In the genomic region with DNA sequence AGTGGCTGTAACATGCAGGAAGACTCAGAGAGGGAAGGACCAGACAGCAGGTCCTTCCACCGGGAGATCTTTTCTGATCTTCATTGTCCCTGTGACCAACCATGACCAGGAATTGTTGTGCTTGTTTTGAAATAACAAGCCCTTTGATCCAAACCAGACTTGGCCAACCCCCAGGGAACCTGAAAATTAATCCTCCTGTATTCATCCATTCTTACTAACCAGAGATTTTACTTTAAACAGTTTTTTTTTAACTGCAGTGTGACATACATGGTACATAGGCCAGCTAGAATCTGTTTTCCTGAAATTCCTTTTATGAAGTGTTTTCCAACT, we compare ENCODE assay signal across 14 cellular contexts. TPM values are rescaled to one million over a fixed set of nuclear protein-coding genes. Genes with fewer than 3 reads are reported as not detected.
DNase-seq lines count a peak whose midpoint lies in the region; ATAC-seq and TF ChIP-seq lines count a peak whose summit lies in the region.
"Had no signal": no experiment of that assay in that cellular context is flagged by ENCODE, and none has a peak within 500 bp of the region (broad histone marks: within the 10 kb centered on the region; RNA-seq: fewer than 3 reads in every experiment).

No MANE protein-coding gene starts in this region.

- H4K20me1 ChIP-seq in osteoblast (ENCODE audit: insufficient read depth, low read length), result peaks cover 66% of the 10 kb centered on the region

- H3K9me3 Mint-ChIP-seq in WTC11, result no peaks in the 10 kb centered on the region
- H3K9me3 Mint-ChIP-seq in activated naive CD4-positive, alpha-beta T cell treated with anti-CD3 and anti-CD28 coated beads, Interleukin-2, amount 50 U/mL, for 72 hours, result no peaks in the 10 kb centered on the region
- H3K9me3 Mint-ChIP-seq: activated CD4-positive, alpha-beta memory T cell treated with anti-CD3 and anti-CD28 coated beads for 36 hours had no signal

- H2AFZ ChIP-seq in osteoblast (ENCODE audit: low read length), result no peak overlapping the region

- H3K4me2 ChIP-seq in osteoblast (ENCODE audit: insufficient read depth, low read length), result peak overlapping the region; percentile 46

- TF ChIP-seq CTCF in AG04450 (IDR thresholded peaks at IDR 0.05; ENCODE audit: low read depth, low read length) (no peak), WI38 (IDR thresholded peaks at IDR 0.05; ENCODE audit: low read depth, low read length) (no peak), osteoblast (IDR thresholded peaks at IDR 0.05; ENCODE audit: extremely low read depth, low read depth, low read length) (no peak), WTC11 (IDR thresholded peaks at IDR 0.05) (no peak)

- H3K36me3 ChIP-seq in osteoblast (ENCODE audit: insufficient read depth, low read length), result no peaks in the 10 kb centered on the region

- H3K36me3 Mint-ChIP-seq in WTC11, result no peaks in the 10 kb centered on the region
- no peaks in the 10 kb centered on the region for H3K36me3 Mint-ChIP-seq in activated naive CD4-positive, alpha-beta T cell treated with anti-CD3 and anti-CD28 coated beads, Interleukin-2, amount 50 U/mL, for 72 hours
- H3K36me3 Mint-ChIP-seq: activated CD4-positive, alpha-beta memory T cell treated with anti-CD3 and anti-CD28 coated beads for 36 hours had no signal

- peaks cover 23% of the 10 kb centered on the region for H3K79me2 ChIP-seq in osteoblast (ENCODE audit: insufficient read depth, low read length)

- peaks cover 43% of the 10 kb centered on the region for H3K4me1 Mint-ChIP-seq in WTC11

- no peaks in the 10 kb centered on the region; the same call in 1 of the 2 replicates for H3K9me3 ChIP-seq in AG04450 (ENCODE audit: control insufficient read depth, insufficient read depth, low read length)
- H3K9me3 ChIP-seq in osteoblast (ENCODE audit: low read depth, low read length), result no peaks in the 10 kb centered on the region

- ATAC-seq in WTC11, result no peak
- no peak for ATAC-seq in activated naive CD4-positive, alpha-beta T cell treated with anti-CD3 and anti-CD28 coated beads, Interleukin-2, amount 50 U/mL, for 72 hours

- no peak overlapping the region; the same call in 1 of the 2 replicates for H3K27ac Mint-ChIP-seq in WTC11
- no peak overlapping the region for H3K27ac Mint-ChIP-seq in activated naive CD4-positive, alpha-beta T cell treated with anti-CD3 and anti-CD28 coated beads, Interleukin-2, amount 50 U/mL, for 72 hours
- H3K27ac Mint-ChIP-seq: activated CD4-positive, alpha-beta memory T cell treated with anti-CD3 and anti-CD28 coated beads for 36 hours had no signal

- no peaks in the 10 kb centered on the region for H3K27me3 ChIP-seq in AG04450 (ENCODE audit: control insufficient read depth, insufficient read depth, low read length)
- no peaks in the 10 kb centered on the region for H3K27me3 ChIP-seq in osteoblast (ENCODE audit: insufficient read depth, low read length)

- peaks cover 47% of the 10 kb centered on the region for H3K4me1 ChIP-seq in osteoblast (ENCODE audit: insufficient read depth, low read length)

- H3K27ac ChIP-seq in AG04450 (ENCODE audit: low read depth, low read length) (peak overlapping the region; percentile 96), osteoblast (ENCODE audit: low read depth, low read length) (peak overlapping the region; percentile 10)
- H3K27ac ChIP-seq: skin epidermis had no signal

- POLR2A ChIA-PET in AG04450 (lab: Yijun Ruan, JAX), result interaction anchor here (1.0 kb wide), 1 partner anchor 25 kb away, joined by 3 read pairs; no protein-coding TSS in a partner anchor
- POLR2A ChIA-PET in WTC11 (lab: Charles Lee), result no interaction called here

- no peak for DNase-seq in AG04450 (ENCODE audit: low read depth, low spot score)
- peak; percentile 19 for DNase-seq in fibroblast of gingiva (ENCODE audit: low read depth)
- no peak for DNase-seq in osteoblast (ENCODE audit: insufficient read length, low spot score, missing footprints)
- DNase-seq in T1000 (lab: John Stamatoyannopoulos, UW), result no peak
- no peak for DNase-seq in NCI-H2107 treated with DMSO at 0.1 percent for 48 hours (lab: John Stamatoyannopoulos, UW; ENCODE audit: unreplicated experiment)
- DNase-seq in WTC11 (ENCODE audit: low spot score), result no peak
- DNase-seq in activated naive CD4-positive, alpha-beta T cell treated with anti-CD3 and anti-CD28 coated beads, Interleukin-2, amount 50 U/mL, for 72 hours (ENCODE audit: low spot score in 2 of 2), result no peak
- DNase-seq: activated CD4-positive, alpha-beta memory T cell treated with anti-CD3 and anti-CD28 coated beads for 36 hours; DMS 273 treated with DMSO at 0.1 percent for 48 hours; effector CD8-positive, alpha-beta T cell; NCI-H187 treated with DMSO at 0.1 percent for 48 hours; SHP77 had no signal

- peak overlapping the region; percentile 39 for H3K4me3 ChIP-seq in AG04450 (ENCODE audit: low read depth, low read length)
- H3K4me3 ChIP-seq in WI38 (ENCODE audit: low read depth, low read length), result 0 out of 2 replicates have a peak overlapping the region, but pooled peaks have one; percentile 17
- no peak overlapping the region for H3K4me3 ChIP-seq in osteoblast (ENCODE audit: insufficient read depth, low read length)
- H3K4me3 ChIP-seq: skin epidermis had no signal

- CTCF ChIA-PET in AG04450 (lab: Charles Lee), result interaction anchor here (3.2 to 19.8 kb wide), 2 partner anchors 23 to 55 kb away, joined by 15 to 310 read pairs; no protein-coding TSS in a partner anchor
- CTCF ChIA-PET in WTC11 (lab: Charles Lee), result interaction anchor here (1.7 to 31.0 kb wide), 4 partner anchors 10 to 56 kb away, joined by 6 to 713 read pairs (median 7); no protein-coding TSS in a partner anchor

- no peak overlapping the region for H3K4me3 Mint-ChIP-seq in WTC11
- H3K4me3 Mint-ChIP-seq: activated CD4-positive, alpha-beta memory T cell treated with anti-CD3 and anti-CD28 coated beads for 36 hours had no signal

- peaks cover under 1% of the 10 kb centered on the region; the same call in 1 of the 2 replicates for H3K27me3 Mint-ChIP-seq in WTC11 (ENCODE audit: low read depth)

TF ChIP-seq in WTC11, 78 proteins besides CTCF, POLR2A, EP300 and RAD21:
- TF ChIP-seq MXD4 (CRISPR knock-in tag; IDR thresholded peaks at IDR 0.05; ENCODE audit: borderline replicate concordance) (no peak), KAT7 (CRISPR knock-in tag; IDR thresholded peaks at IDR 0.05; ENCODE audit: borderline replicate concordance) (no peak), ZNF138 (CRISPR knock-in tag; conservative IDR thresholded peaks at IDR 0.05) (no peak), ELF4 (CRISPR knock-in tag; IDR thresholded peaks at IDR 0.05; ENCODE audit: low read depth) (no peak), OVOL2 (CRISPR knock-in tag; IDR thresholded peaks at IDR 0.05; ENCODE audit: borderline replicate concordance) (no peak), NR3C1 (CRISPR knock-in tag; conservative IDR thresholded peaks at IDR 0.05; ENCODE audit: low read depth) (no peak), RELA (CRISPR knock-in tag; IDR thresholded peaks at IDR 0.05; ENCODE audit: borderline replicate concordance) (no peak), TCF7 (CRISPR knock-in tag; IDR thresholded peaks at IDR 0.05; ENCODE audit: low read depth) (no peak)
- TF ChIP-seq, protein P1, sequence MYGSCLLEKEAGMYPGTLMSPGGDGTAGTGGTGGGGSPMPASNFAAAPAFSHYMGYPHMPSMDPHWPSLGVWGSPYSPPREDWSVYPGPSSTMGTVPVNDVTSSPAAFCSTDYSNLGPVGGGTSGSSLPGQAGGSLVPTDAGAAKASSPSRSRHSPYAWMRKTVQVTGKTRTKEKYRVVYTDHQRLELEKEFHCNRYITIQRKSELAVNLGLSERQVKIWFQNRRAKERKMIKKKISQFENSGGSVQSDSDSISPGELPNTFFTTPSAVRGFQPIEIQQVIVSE (CRISPR knock-in tag; IDR thresholded peaks at IDR 0.05; ENCODE audit: borderline replicate concordance), result no peak
- TF ChIP-seq, protein P2, sequence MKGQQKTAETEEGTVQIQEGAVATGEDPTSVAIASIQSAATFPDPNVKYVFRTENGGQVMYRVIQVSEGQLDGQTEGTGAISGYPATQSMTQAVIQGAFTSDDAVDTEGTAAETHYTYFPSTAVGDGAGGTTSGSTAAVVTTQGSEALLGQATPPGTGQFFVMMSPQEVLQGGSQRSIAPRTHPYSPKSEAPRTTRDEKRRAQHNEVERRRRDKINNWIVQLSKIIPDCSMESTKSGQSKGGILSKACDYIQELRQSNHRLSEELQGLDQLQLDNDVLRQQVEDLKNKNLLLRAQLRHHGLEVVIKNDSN (CRISPR knock-in tag; IDR thresholded peaks at IDR 0.05), result no peak

RNA-seq across cellular contexts. Expression of a gene that starts 4.0 kb away (rescaled TPM):
- 46.8 and 64.6 TPM in 2 replicates for polyA plus RNA-seq in AG04450 (2011; rRNA removed)
- polyA minus RNA-seq in AG04450 (2011; rRNA and poly(A)+ RNA removed), result 51.3 and 72.8 TPM in 2 replicates
- total RNA-seq in osteoblast, result 12.1 and 17.0 TPM in 2 replicates
- total RNA-seq in WTC11 (2021), result 33.0 to 35.8 TPM (median 34.7 TPM) in 3 replicates
- 1 to 10 TPM; 1.8 to 3.2 TPM for total RNA-seq in activated naive CD4-positive, alpha-beta T cell treated with anti-CD3 and anti-CD28 coated beads, Interleukin-2, amount 50 U/mL, for 72 hours
